1 cellular context compared by ENCODE assay signal in genomic region chr1:27359822-27360158, GRCh38.
TF ChIP-seq lines count a peak whose summit lies in the region.

No MANE protein-coding gene starts in this region.

TF ChIP-seq in WTC11, 78 proteins besides CTCF, POLR2A, EP300 and RAD21:
- TF ChIP-seq IRF2 (CRISPR knock-in tag; IDR thresholded peaks at IDR 0.05; ENCODE audit: borderline replicate concordance, low read depth), result no peak
- TF ChIP-seq MAX (CRISPR knock-in tag; IDR thresholded peaks at IDR 0.05), result 0 out of 2 replicates have a peak, but pooled peaks have one; percentile 5
TF ChIP-seq in WTC11: peak in this region for 1.
